6 cellular contexts compared by ENCODE assay signal in the genomic region with DNA sequence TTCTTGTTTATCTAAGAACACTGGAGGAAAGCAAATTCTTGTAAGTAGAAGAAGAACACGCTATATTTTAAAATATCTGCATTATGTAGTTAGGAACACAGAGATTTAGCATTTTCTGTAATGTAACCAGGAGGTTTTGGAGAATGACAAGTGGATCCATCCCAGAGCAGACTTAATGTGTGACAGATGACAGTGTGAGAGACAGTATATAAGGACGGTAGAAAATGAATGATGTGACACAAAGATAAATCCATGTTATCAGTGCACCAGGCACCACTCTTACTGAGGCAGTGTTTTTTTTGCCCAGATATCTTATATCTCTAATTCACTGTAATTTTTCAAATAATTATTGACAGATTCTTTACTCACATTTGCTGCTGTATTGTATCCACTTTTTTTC.
"Had no signal": no experiment of that assay in that cellular context is flagged by ENCODE, and none has a peak within 500 bp of the region (broad histone marks: within the 10 kb centered on the region; RNA-seq: fewer than 3 reads in every experiment).

No MANE protein-coding gene starts in this region.

- H3K27me3 Mint-ChIP-seq: IgD-negative memory B cell had no signal

- H3K27ac ChIP-seq: HL-60 had no signal

- H3K4me3 Mint-ChIP-seq: IgD-negative memory B cell had no signal

- H3K36me3 Mint-ChIP-seq: IgD-negative memory B cell had no signal

- DNase-seq: IMR-90, KBM-7 had no signal

- H3K4me3 ChIP-seq: K562 had no signal

- H3K27ac Mint-ChIP-seq: IgD-negative memory B cell had no signal

- ATAC-seq: HepG2, K562 had no signal

- H3K4me1 Mint-ChIP-seq: IgD-negative memory B cell had no signal
